In the genomic region with DNA sequence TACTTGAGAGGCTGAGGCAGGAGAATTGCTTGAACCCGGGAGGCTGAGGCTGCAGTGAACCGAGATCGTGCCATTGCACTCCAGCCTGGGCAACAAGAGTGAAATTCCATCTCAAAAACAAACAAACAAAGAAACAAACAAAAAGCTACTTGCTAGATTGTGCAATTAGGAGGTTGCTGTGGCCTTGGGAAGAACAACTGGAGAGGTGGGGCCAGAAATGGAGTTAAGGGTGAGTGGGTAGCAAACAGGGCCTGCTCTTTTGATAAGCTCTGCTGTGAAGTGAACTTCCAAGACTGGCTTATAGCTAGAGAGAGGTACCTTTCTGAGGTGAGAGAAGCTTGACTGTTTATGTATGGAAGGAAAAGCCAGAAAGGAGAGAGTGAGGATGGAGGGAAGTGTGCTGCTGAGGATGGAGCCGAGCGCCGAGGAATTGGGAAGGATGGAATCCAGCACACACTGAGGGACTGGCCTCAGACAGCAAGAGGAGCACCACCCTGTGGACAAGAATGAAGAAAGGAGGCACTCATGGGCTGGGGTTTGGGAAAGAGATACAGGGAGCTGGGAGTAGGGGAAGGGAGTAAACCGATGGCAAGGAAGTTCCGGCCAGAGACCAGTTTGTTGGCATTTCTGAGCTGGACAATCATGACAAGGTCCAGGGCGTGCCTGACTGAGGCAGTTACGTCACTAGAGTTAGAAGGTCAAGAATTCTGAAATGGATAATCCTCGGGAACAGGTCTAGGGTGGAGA, we compare ENCODE assay signal across 9 cellular contexts. TPM values are rescaled to one million over a fixed set of nuclear protein-coding genes. Genes with fewer than 3 reads are reported as not detected.
A peak's percentile ranks its signal among the peaks of the same experiment; 100 is the strongest.
DNase-seq lines count a peak whose midpoint lies in the region; ATAC-seq and TF ChIP-seq lines count a peak whose summit lies in the region.
"Had no signal": no experiment of that assay in that cellular context is flagged by ENCODE, and none has a peak within 500 bp of the region (broad histone marks: within the 10 kb centered on the region; RNA-seq: fewer than 3 reads in every experiment).

No MANE protein-coding gene starts in this region.

- peak in 1 of 2 donors; percentile 35 for TF ChIP-seq POLR2A in Peyer's patch (IDR thresholded peaks at IDR 0.05)

- no peaks in the 10 kb centered on the region for H3K36me3 Mint-ChIP-seq in activated naive CD4-positive, alpha-beta T cell treated with anti-CD3 and anti-CD28 coated beads for 36 hours (ENCODE audit: low read depth)

- intact Hi-C loops in activated naive CD4-positive, alpha-beta T cell treated with anti-CD3 and anti-CD28 coated beads for 36 hours (cut with micrococcal nuclease) = no loop called here

- H3K27me3 ChIP-seq in Peyer's patch = no peaks in the 10 kb centered on the region

- no peak overlapping the region for H3K27ac Mint-ChIP-seq in activated naive CD4-positive, alpha-beta T cell treated with anti-CD3 and anti-CD28 coated beads for 36 hours

- peak overlapping the region in 3 of 4 donors; percentile 44 to 93 (median 89) for H3K27ac ChIP-seq in Peyer's patch
- H3K27ac ChIP-seq: KMS-11 had no signal

- H3K4me3 ChIP-seq in Peyer's patch = no peak overlapping the region

- peak; percentile 74 for DNase-seq in EL
- peak in 2 of 3 donors; percentile 75 to 86 for DNase-seq in Peyer's patch
- peak; percentile 63 for DNase-seq in fibroblast of gingiva (ENCODE audit: low read depth)
- no peak for DNase-seq in omental fat pad (ENCODE audit: low spot score)
- DNase-seq in activated naive CD4-positive, alpha-beta T cell treated with anti-CD3 and anti-CD28 coated beads for 36 hours = no peak
- no peak for DNase-seq in occipital lobe (lab: John Stamatoyannopoulos, UW)
- no peak for DNase-seq in anterior cingulate cortex (lab: John Stamatoyannopoulos, UW)

- H3K4me1 ChIP-seq in Peyer's patch = peaks cover 0 to 21% (median 2%) of the 10 kb centered on the region in 4 donors

- TF ChIP-seq CTCF in Peyer's patch (IDR thresholded peaks at IDR 0.05) (peak in 2 of 6 experiments; percentile 20 to 38), omental fat pad (IDR thresholded peaks at IDR 0.05) (no peak)

- ATAC-seq in omental fat pad (ENCODE audit: low FRiP score) = peak; percentile 81
- ATAC-seq in HG03280 (IDR thresholded peaks at IDR 0.05; ENCODE audit: unreplicated experiment) = no peak

- no peaks in the 10 kb centered on the region for H3K36me3 ChIP-seq in Peyer's patch

- H3K9me3 ChIP-seq in Peyer's patch = no peaks in the 10 kb centered on the region

- CTCF ChIA-PET in activated naive CD4-positive, alpha-beta T cell treated with anti-CD3 and anti-CD28 coated beads for 36 hours (lab: Charles Lee) = interaction anchor here (0.6 to 1.5 kb wide), 5 partner anchors 9 to 169 kb away, joined by 3 to 12 read pairs (median 4); no protein-coding TSS in a partner anchor

- peaks cover 17% of the 10 kb centered on the region for H3K4me1 Mint-ChIP-seq in activated naive CD4-positive, alpha-beta T cell treated with anti-CD3 and anti-CD28 coated beads for 36 hours (ENCODE audit: low read depth)

- H3K27me3 Mint-ChIP-seq in activated naive CD4-positive, alpha-beta T cell treated with anti-CD3 and anti-CD28 coated beads for 36 hours (ENCODE audit: low read depth) = peaks cover 2% of the 10 kb centered on the region

- H3K9me3 Mint-ChIP-seq in activated naive CD4-positive, alpha-beta T cell treated with anti-CD3 and anti-CD28 coated beads for 36 hours = no peaks in the 10 kb centered on the region

- H3K4me3 Mint-ChIP-seq in activated naive CD4-positive, alpha-beta T cell treated with anti-CD3 and anti-CD28 coated beads for 36 hours = no peak overlapping the region

RNA-seq across cellular contexts. Expression of a gene that starts 7.0 kb away (rescaled TPM):
- total RNA-seq in Peyer's patch = under 1 TPM in 2 of 4 donors, not detected in 2; 0.40 to 0.88 TPM
- not detected for total RNA-seq in omental fat pad
- total RNA-seq in activated naive CD4-positive, alpha-beta T cell treated with anti-CD3 and anti-CD28 coated beads for 36 hours = under 1 TPM in 1 of 2 experiments, not detected in 1; 0.17 TPM
- 0.16 TPM for total RNA-seq in occipital lobe

RNA-seq across cellular contexts. Expression of a gene that starts 38.3 kb away (rescaled TPM):
- total RNA-seq in Peyer's patch = 1 to 10 TPM in 1 of 4 donors, under 1 TPM in 1, not detected in 2; 0.35 to 1.1 TPM
- total RNA-seq in omental fat pad = not detected
- under 1 TPM; 0.10 TPM for total RNA-seq in activated naive CD4-positive, alpha-beta T cell treated with anti-CD3 and anti-CD28 coated beads for 36 hours
- total RNA-seq in occipital lobe = 177 TPM

RNA-seq across cellular contexts. Expression of a gene that starts 45.6 kb away (rescaled TPM):
- total RNA-seq in Peyer's patch (10 to 100 TPM; 39.6 to 86.5 (median 50.7) TPM), omental fat pad (10 to 100 TPM; 46.9 to 94.6 (median 62.8) TPM), occipital lobe (96.7 TPM)
- 10 to 100 TPM; 39.3 to 44.3 TPM for total RNA-seq in activated naive CD4-positive, alpha-beta T cell treated with anti-CD3 and anti-CD28 coated beads for 36 hours

Comparison
In these comparisons a context has a peak if more than half of its experiments do, and no peak if none do; other contexts are left out.
1. DNase-seq: peak in EL (single experiment), Peyer's patch (2 of 3) and fibroblast of gingiva (single experiment); none in omental fat pad (single experiment), activated naive CD4-positive, alpha-beta T cell treated with anti-CD3 and anti-CD28 coated beads for 36 hours (single experiment), occipital lobe (single experiment) and anterior cingulate cortex (0 of 58).
2. RNA of a gene that starts 38.3 kb away (total RNA-seq): 177 TPM in occipital lobe (single experiment); 0.35 to 1.1 TPM in Peyer's patch, 0.10 TPM in activated naive CD4-positive, alpha-beta T cell treated with anti-CD3 and anti-CD28 coated beads for 36 hours and not detected in omental fat pad; every median in the first group is over 10 times any median in the second.